In genomic region chr3:126659915-126660886, GRCh38 we compare ENCODE assay signal across 11 cellular contexts. TPM values are rescaled to one million over a fixed set of nuclear protein-coding genes. Genes with fewer than 3 reads are reported as not detected.
DNase-seq lines count a peak whose midpoint lies in the region; ATAC-seq and TF ChIP-seq lines count a peak whose summit lies in the region.
"Had no signal": no experiment of that assay in that cellular context is flagged by ENCODE, and none has a peak within 500 bp of the region (broad histone marks: within the 10 kb centered on the region; RNA-seq: fewer than 3 reads in every experiment).

No MANE protein-coding gene starts in this region.

- no peak overlapping the region for H3K4me2 ChIP-seq in H9 (ENCODE audit: insufficient read depth, insufficient read length, low read length)
- H3K4me2 ChIP-seq in hepatocyte, result no peak overlapping the region

- H3K56ac ChIP-seq in H9 (ENCODE audit: insufficient read length, low read depth, low read length), result no peak overlapping the region

- no peak overlapping the region for H2BK20ac ChIP-seq in H9 (ENCODE audit: low read depth, low read length, poor library complexity, severe bottlenecking)

- no peaks in the 10 kb centered on the region for H3K9me2 ChIP-seq in hepatocyte (replicated peaks; ENCODE audit: insufficient read depth)

- no peak overlapping the region for H2BK15ac ChIP-seq in H9 (ENCODE audit: low read depth, low read length)

- peaks cover 35% of the 10 kb centered on the region for H3K27me3 ChIP-seq in A673 (replicated peaks; ENCODE audit: insufficient read depth, low read depth, low read length, poor library complexity)
- no peaks in the 10 kb centered on the region for H3K27me3 ChIP-seq in H9 (ENCODE audit: insufficient read depth, low read length)
- H3K27me3 ChIP-seq in hepatocyte, result no peaks in the 10 kb centered on the region
- H3K27me3 ChIP-seq in tibial nerve, result peaks cover 0 to 26% of the 10 kb centered on the region in 2 donors

- no peak overlapping the region for H3K14ac ChIP-seq in H9 (ENCODE audit: insufficient read depth, low read length)

- H3K79me2 ChIP-seq in H9 (ENCODE audit: insufficient read depth, low read length), result no peaks in the 10 kb centered on the region
- H3K79me2 ChIP-seq in hepatocyte, result no peaks in the 10 kb centered on the region

- H2BK5ac ChIP-seq in H9 (ENCODE audit: insufficient read length, low read length), result no peak overlapping the region

- no peaks in the 10 kb centered on the region for H3K79me1 ChIP-seq in H9 (ENCODE audit: insufficient read depth, low read depth, low read length, poor library complexity, severe bottlenecking)

- H3K27me3 Mint-ChIP-seq in H9 (ENCODE audit: low read depth), result peaks cover 68% of the 10 kb centered on the region

- H3K9me3 Mint-ChIP-seq in H9, result peaks cover 10 to 11% of the 10 kb centered on the region in 2 experiments; a peak in 4 of 5 replicates

- H4K20me1 ChIP-seq in H9 (ENCODE audit: control insufficient read depth, insufficient read depth, insufficient read length) (no peaks in the 10 kb centered on the region), hepatocyte (ENCODE audit: insufficient read depth, poor library complexity, severe bottlenecking) (no peaks in the 10 kb centered on the region)

- H3K23ac ChIP-seq in H9 (ENCODE audit: insufficient read length, low read depth, low read length), result no peak overlapping the region

- no CpG with 5 or more reads among the region's 19 CpGs for WGBS in H9 (ENCODE audit: extremely low coverage, insufficient read length, low lambda C conversion rate)
- WGBS in hepatocyte (ENCODE audit: low lambda C conversion rate, missing lambda C conversion rate), result 68% methylated on average over 17 of the region's 19 CpGs
- 60 to 63% methylated on average over 19 of the region's 19 CpGs for WGBS in tibial nerve, 2 donors

- no peak overlapping the region for H4K8ac ChIP-seq in H9 (replicated peaks; ENCODE audit: insufficient read length, low read depth, low read length)

- no peak overlapping the region for H2AFZ ChIP-seq in H9 (ENCODE audit: low read length)
- no peak overlapping the region for H2AFZ ChIP-seq in hepatocyte

- no peak overlapping the region for H3K9ac ChIP-seq in H9 (ENCODE audit: extremely low read depth, insufficient read length, low read length)

- H3K36me3 ChIP-seq in A673 (ENCODE audit: insufficient read depth, low read length, poor library complexity, severe bottlenecking) (no peaks in the 10 kb centered on the region), hepatocyte (replicated peaks; ENCODE audit: insufficient read depth, low read depth) (no peaks in the 10 kb centered on the region), tibial nerve (no peaks in the 10 kb centered on the region)

- H3K4ac ChIP-seq in H9 (ENCODE audit: low read depth, low read length), result no peak overlapping the region

- H4K91ac ChIP-seq in H9 (ENCODE audit: insufficient read length, low read depth, low read length), result no peak overlapping the region

- CTCF ChIA-PET in A673 (lab: Charles Lee), result interaction anchor here (0.6 to 1.1 kb wide), 3 partner anchors 154 to 796 kb away, joined by 3 to 4 read pairs (median 4); no protein-coding TSS in a partner anchor

- H3K36me3 Mint-ChIP-seq in H9 (ENCODE audit: insufficient read depth in 1 of 3, low read depth in 3 of 3), result peaks cover 0 to 2% (median 1%) of the 10 kb centered on the region in 3 experiments; a peak in 3 of 7 replicates

- TF ChIP-seq EP300 in tibial nerve (IDR thresholded peaks at IDR 0.05), result no peak

- H4K5ac ChIP-seq in H9 (ENCODE audit: insufficient read length, low read depth, low read length), result no peak overlapping the region

- no peak overlapping the region for H2BK12ac ChIP-seq in H9 (ENCODE audit: insufficient read length, low read depth, low read length)

- H3K23me2 ChIP-seq in H9 (ENCODE audit: insufficient read length, low read depth, low read length, poor library complexity, severe bottlenecking), result no peaks in the 10 kb centered on the region

- H3K27ac Mint-ChIP-seq in H9, result no peak overlapping the region

- peak; percentile 35 for TF ChIP-seq CTCF in A673 (conservative IDR thresholded peaks at IDR 0.05; ENCODE audit: low read depth, low read length)
- peak; percentile 60 for TF ChIP-seq CTCF in H9 (conservative IDR thresholded peaks at IDR 0.05)
- TF ChIP-seq CTCF in hepatocyte (IDR thresholded peaks at IDR 0.05; ENCODE audit: poor library complexity), result no peak
- no peak for TF ChIP-seq CTCF in tibial nerve (IDR thresholded peaks at IDR 0.05)

- H3K4me1 ChIP-seq in A673 (ENCODE audit: insufficient read depth, low read length, poor library complexity, severe bottlenecking), result no peaks in the 10 kb centered on the region
- no peaks in the 10 kb centered on the region for H3K4me1 ChIP-seq in H9 (ENCODE audit: insufficient read depth, low read length)
- no peaks in the 10 kb centered on the region for H3K4me1 ChIP-seq in hepatocyte (ENCODE audit: insufficient read depth)
- peaks cover 0 to 3% (median 0%) of the 10 kb centered on the region in 4 donors for H3K4me1 ChIP-seq in tibial nerve

- no peak overlapping the region for H3T11ph ChIP-seq in H9 (ENCODE audit: low read length)

- H3K9me3 ChIP-seq in A673 (ENCODE audit: low read depth, low read length, poor library complexity, severe bottlenecking) (peaks cover 14% of the 10 kb centered on the region), H9 (ENCODE audit: control insufficient read depth, low read depth, low read length) (no peaks in the 10 kb centered on the region), hepatocyte (ENCODE audit: low read depth) (no peaks in the 10 kb centered on the region), tibial nerve (no peaks in the 10 kb centered on the region)

- no peak overlapping the region for H2AK5ac ChIP-seq in H9 (ENCODE audit: insufficient read length, low read length)

- H3K18ac ChIP-seq in H9 (ENCODE audit: insufficient read length, low read depth, low read length), result no peak overlapping the region

- intact Hi-C loops in A673 (cut with micrococcal nuclease; ENCODE audit: unreplicated experiment), result loop anchor here (10.0 kb wide), 1 partner anchor 135 kb away; the partner anchor contains the start of gene CHST13

- DNase-seq in A673 (ENCODE audit: low spot score) (no peak), H9 (peak; percentile 63), hepatocyte (ENCODE audit: low spot score) (peak; percentile 35), KG1 (lab: John Stamatoyannopoulos, UW) (no peak), tibial nerve (ENCODE audit: low spot score in 2 of 2) (no peak)
- no peak for DNase-seq in stimulated activated naive CD4-positive, alpha-beta T cell treated with Interleukin-2 at 50 U/mL for 16 hours (lab: John Stamatoyannopoulos, UW)
- DNase-seq: NCI-H2081; stimulated activated CD4-positive, alpha-beta T cell treated with anti-CD3 and anti-CD28 coated beads, Interleukin-1b, Interleukin-23, amount 100 ng/mL, for 48 hours had no signal

- ATAC-seq in SK-N-SH treated with all-trans-retinoic acid at 6 μM for 48 hours, result peak; percentile 58
- no peak for ATAC-seq in HG02588 (IDR thresholded peaks at IDR 0.05; ENCODE audit: unreplicated experiment)

- POLR2A ChIA-PET in A673 (lab: Charles Lee; ENCODE audit: low non-redundant PET), result no interaction called here

- no peak for TF ChIP-seq POLR2A in tibial nerve (IDR thresholded peaks at IDR 0.05)

- H3K4me3 Mint-ChIP-seq in H9, result no peak overlapping the region

- H3K4me1 Mint-ChIP-seq in H9, result peaks cover 8 to 17% of the 10 kb centered on the region in 2 experiments

- H3K27ac ChIP-seq in A673 (ENCODE audit: low read depth, low read length, poor library complexity, severe bottlenecking) (no peak overlapping the region), H9 (ENCODE audit: insufficient read length, low read depth, low read length) (no peak overlapping the region), hepatocyte (no peak overlapping the region), tibial nerve (no peak overlapping the region)
- H3K27ac ChIP-seq: SK-N-MC had no signal

- H3K4me3 ChIP-seq in A673 (ENCODE audit: low read depth, low read length, poor library complexity, severe bottlenecking) (no peak overlapping the region), hepatocyte (no peak overlapping the region), tibial nerve (no peak overlapping the region)
- H3K4me3 ChIP-seq: SK-N-MC had no signal

- H2BK120ac ChIP-seq in H9 (ENCODE audit: low read depth, low read length, poor library complexity, severe bottlenecking), result no peak overlapping the region

- BruUV-seq in A673 (replicated peaks; lab: Mats Ljungman, UMichigan), result no TSS peak

TF ChIP-seq in SK-N-SH treated with all-trans-retinoic acid at 6 μM for 48 hours, 23 proteins besides CTCF, POLR2A, EP300 and RAD21:
- TF ChIP-seq ZFP3 (CRISPR knock-in tag; IDR thresholded peaks at IDR 0.05) (no peak), TCF4 (CRISPR knock-in tag; IDR thresholded peaks at IDR 0.05; ENCODE audit: borderline replicate concordance) (no peak)

RNA-seq across cellular contexts. Expression of gene TXNRD3, which starts 5.3 kb away (rescaled TPM):
- total RNA-seq in A673 (2021) (4.1 and 5.5 TPM in 2 replicates), H9 (2021) (7.0 and 8.1 TPM in 2 replicates), hepatocyte (11.1 and 13.1 TPM in 2 replicates), tibial nerve (10 to 100 TPM; 18.6 to 33.3 (median 23.3) TPM)
- polyA plus RNA-seq in hepatocyte, result 9.3 and 10.4 TPM in 2 replicates

RNA-seq across cellular contexts. Expression of gene CHCHD6, which starts 43.8 kb away (rescaled TPM):
- total RNA-seq in A673 (2021), result 23.3 and 24.8 TPM in 2 replicates
- 32.2 and 34.2 TPM in 2 replicates for total RNA-seq in H9 (2021)
- 9.6 and 13.8 TPM in 2 replicates for total RNA-seq in hepatocyte
- 19.7 and 20.6 TPM in 2 replicates for polyA plus RNA-seq in hepatocyte
- 10 to 100 TPM; 30.3 to 46.5 (median 33.6) TPM for total RNA-seq in tibial nerve

Comparison
In these comparisons a context has a peak if more than half of its experiments do, and no peak if none do; other contexts are left out.
1. DNase-seq: peak in H9 (single experiment) and hepatocyte (single experiment); none in A673 (single experiment), KG1 (single experiment), stimulated activated naive CD4-positive, alpha-beta T cell treated with Interleukin-2 at 50 U/mL for 16 hours (single experiment) and tibial nerve (0 of 2).
2. CTCF ChIP-seq: peak in A673 (single experiment) and H9 (single experiment); none in hepatocyte (single experiment) and tibial nerve (0 of 5).